Comparison of ENCODE assay signal across 19 cellular contexts in genomic region chr11:96008161-96008560, GRCh38.
"Had no signal": no experiment of that assay in that cellular context is flagged by ENCODE, and none has a peak within 500 bp of the region (broad histone marks: within the 10 kb centered on the region; RNA-seq: fewer than 3 reads in every experiment).

No MANE protein-coding gene starts in this region.

- H3K4me3 Mint-ChIP-seq: effector memory CD8-positive, alpha-beta T cell; naive thymus-derived CD8-positive, alpha-beta T cell; stimulated activated naive B cell treated with anti-CD40 and anti-IgM and Interleukin-4, amounts not matched to agents 10 μg/mL and 1 μg/mL and 100 μg/mL, for 72 hours had no signal

- H3K27me3 ChIP-seq: foreskin keratinocyte, tibial nerve had no signal

- H3K4me3 ChIP-seq: coronary artery, mucosa of descending colon, prostate gland, tibial nerve had no signal

- H3K27ac Mint-ChIP-seq: effector memory CD8-positive, alpha-beta T cell; stimulated activated naive B cell treated with anti-CD40 and anti-IgM and Interleukin-4, amounts not matched to agents 10 μg/mL and 1 μg/mL and 100 μg/mL, for 72 hours had no signal

- H3K27me3 Mint-ChIP-seq: effector memory CD8-positive, alpha-beta T cell; naive thymus-derived CD8-positive, alpha-beta T cell; stimulated activated naive B cell treated with anti-CD40 and anti-IgM and Interleukin-4, amounts not matched to agents 10 μg/mL and 1 μg/mL and 100 μg/mL, for 72 hours had no signal

- ATAC-seq: effector memory CD8-positive, alpha-beta T cell; foreskin keratinocyte; left colon; mucosa of descending colon; naive thymus-derived CD8-positive, alpha-beta T cell; sciatic nerve; stimulated activated naive B cell treated with anti-CD40 and anti-IgM and Interleukin-4, amounts not matched to agents 10 μg/mL and 1 μg/mL and 100 μg/mL, for 72 hours had no signal

- H3K27ac ChIP-seq: epithelial cell of prostate, foreskin keratinocyte, prostate gland, tibial nerve had no signal

- H3K9me3 ChIP-seq: mucosa of descending colon, prostate gland, tibial nerve had no signal

- H3K36me3 ChIP-seq: prostate gland, tibial nerve had no signal

- DNase-seq: activated CD4-positive, alpha-beta T cell treated with anti-CD3 and anti-CD28 coated beads, Interleukin-2, amount 50 U/mL, for 4 hours; activated CD4-positive, CD25-positive, alpha-beta regulatory T cell treated with anti-CD3 and anti-CD28 coated beads, Interleukin-2, amount 50 U/mL, for 72 hours; activated gamma-delta T cell treated with Interleukin-2 at 50 U/mL for 16 hours; activated T-cell treated with anti-CD3 and anti-CD28 coated beads, Interleukin-2, amount 50 U/mL, for 48 hours; caudate nucleus; effector memory CD8-positive, alpha-beta T cell; foreskin keratinocyte; left colon; mucosa of descending colon; naive thymus-derived CD8-positive, alpha-beta T cell; nucleus accumbens; stimulated activated CD4-positive, alpha-beta T cell treated with anti-CD3 and anti-CD28 coated beads, Interleukin-2, amount 100 ng/mL, for 24 hours; stimulated activated naive B cell treated with anti-CD40 and anti-IgM and Interleukin-4, amounts not matched to agents 10 μg/mL and 1 μg/mL and 100 μg/mL, for 72 hours; T-helper 9 cell had no signal

- H3K4me1 ChIP-seq: prostate gland had no signal
